Comparison of ENCODE assay signal across 20 cellular contexts in the genomic region with DNA sequence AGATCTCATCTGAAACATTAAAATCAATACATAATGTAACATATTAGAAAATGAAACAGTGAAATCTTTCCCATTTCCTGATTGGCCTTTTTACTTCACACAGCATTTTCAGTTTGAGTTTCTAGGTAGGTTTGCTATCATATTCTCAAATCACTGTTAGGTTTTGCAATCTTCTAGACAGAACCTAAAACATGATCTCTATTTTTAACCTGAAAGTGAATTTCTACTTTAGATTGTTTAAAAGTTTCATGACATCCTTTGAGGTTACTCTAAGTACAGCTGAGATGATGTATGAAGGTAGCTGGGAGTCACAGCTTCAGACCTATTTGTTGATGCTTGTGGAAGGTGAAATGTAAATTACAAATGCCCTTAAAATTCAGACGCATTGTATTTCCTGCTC.
DNase-seq lines count a peak whose midpoint lies in the region; ATAC-seq and TF ChIP-seq lines count a peak whose summit lies in the region.
"Had no signal": no experiment of that assay in that cellular context is flagged by ENCODE, and none has a peak within 500 bp of the region (broad histone marks: within the 10 kb centered on the region; RNA-seq: fewer than 3 reads in every experiment).

No MANE protein-coding gene starts in this region.

- H3K27me3 Mint-ChIP-seq in glutamatergic neuron (ENCODE audit: unreplicated experiment), result peaks cover 2% of the 10 kb centered on the region
- H3K27me3 Mint-ChIP-seq: CD4-positive, CD25-positive, alpha-beta regulatory T cell; T-cell had no signal

- H3K36me3 Mint-ChIP-seq in glutamatergic neuron (ENCODE audit: unreplicated experiment), result no peaks in the 10 kb centered on the region
- H3K36me3 Mint-ChIP-seq: CD4-positive, CD25-positive, alpha-beta regulatory T cell; T-cell had no signal

- H3K27ac Mint-ChIP-seq in glutamatergic neuron (ENCODE audit: unreplicated experiment), result no peak overlapping the region
- H3K27ac Mint-ChIP-seq: CD4-positive, CD25-positive, alpha-beta regulatory T cell; T-cell; T-helper 2 cell treated with Interferon-gamma antibody and Interleukin-4, amounts not matched to agents 5 μg/mL and 100 μg/mL, for 36 hours had no signal

- DNase-seq in NCI-H1048 (lab: John Stamatoyannopoulos, UW) (peak; percentile 2), DMS114 treated with DMSO at 0.1 percent for 48 hours (lab: John Stamatoyannopoulos, UW; ENCODE audit: unreplicated experiment) (no peak), glutamatergic neuron (no peak), DMS53 treated with DMSO at 0.1 percent for 48 hours (lab: John Stamatoyannopoulos, UW; ENCODE audit: unreplicated experiment) (no peak)
- DNase-seq: BE2C; CD4-positive, CD25-positive, alpha-beta regulatory T cell; COR-L47; DND-41; IMR-90; NCI-H1417 treated with DMSO at 0.1 percent for 48 hours; NCI-H187 treated with DMSO at 0.1 percent for 48 hours; NCI-H510A; NCI-H774; OCI-M1; SJCRH30; T-cell had no signal

- H3K9me3 Mint-ChIP-seq in glutamatergic neuron (ENCODE audit: unreplicated experiment), result no peaks in the 10 kb centered on the region
- H3K9me3 Mint-ChIP-seq: T-cell; T-helper 2 cell treated with Interferon-gamma antibody and Interleukin-4, amounts not matched to agents 5 μg/mL and 100 μg/mL, for 36 hours had no signal

- ATAC-seq in GM18867 (IDR thresholded peaks at IDR 0.05; ENCODE audit: unreplicated experiment) (peak; percentile 44), HG02938 (IDR thresholded peaks at IDR 0.05; ENCODE audit: unreplicated experiment) (peak; percentile 54), HG02678 (IDR thresholded peaks at IDR 0.05; ENCODE audit: unreplicated experiment) (no peak)
- ATAC-seq: T-cell had no signal

- H3K4me1 Mint-ChIP-seq in glutamatergic neuron (ENCODE audit: low read depth, unreplicated experiment), result no peaks in the 10 kb centered on the region
- H3K4me1 Mint-ChIP-seq: CD4-positive, CD25-positive, alpha-beta regulatory T cell; T-cell had no signal

- TF ChIP-seq CTCF in glutamatergic neuron (IDR thresholded peaks at IDR 0.05; ENCODE audit: partially characterized antibody, unreplicated experiment), result no peak

- no peak overlapping the region for H3K4me3 Mint-ChIP-seq in glutamatergic neuron (ENCODE audit: unreplicated experiment)
- H3K4me3 Mint-ChIP-seq: CD4-positive, CD25-positive, alpha-beta regulatory T cell; T-cell; T-helper 2 cell treated with Interferon-gamma antibody and Interleukin-4, amounts not matched to agents 5 μg/mL and 100 μg/mL, for 36 hours had no signal
